ENCODE assay signal across 26 cellular contexts in genomic region chr7:2420216-2420933, GRCh38. TPM values are rescaled to one million over a fixed set of nuclear protein-coding genes. Genes with fewer than 3 reads are reported as not detected.
DNase-seq lines count a peak whose midpoint lies in the region; ATAC-seq lines count a peak whose summit lies in the region.
"Had no signal": no experiment of that assay in that cellular context is flagged by ENCODE, and none has a peak within 500 bp of the region (broad histone marks: within the 10 kb centered on the region; RNA-seq: fewer than 3 reads in every experiment).

No MANE protein-coding gene starts in this region.

- no peak for DNase-seq in activated CD4-positive, alpha-beta T cell treated with anti-CD3 and anti-CD28 coated beads for 36 hours
- no peak for DNase-seq in activated CD4-positive, alpha-beta T cell treated with anti-CD3 and anti-CD28 coated beads, Interleukin-2, amount 50 U/mL, for 48 hours
- DNase-seq in activated naive CD4-positive, alpha-beta T cell treated with anti-CD3 and anti-CD28 coated beads, Interleukin-2, amount 50 U/mL, for 72 hours (ENCODE audit: low spot score in 2 of 2) = no peak
- DNase-seq in activated naive CD4-positive, alpha-beta T cell treated with anti-CD3 and anti-CD28 coated beads, Interleukin-2, amount 10 ng/mL, durations not matched to agents 7 days and 5 days = no peak
- no peak for DNase-seq in immature natural killer cell
- DNase-seq in stimulated activated naive CD8-positive, alpha-beta T cell treated with anti-CD3 and anti-CD28 coated beads, Interleukin-15, amount 100 ng/mL, for 72 hours = no peak
- no peak for DNase-seq in HT-29 (ENCODE audit: low spot score)
- no peak for DNase-seq in NCI-H345 treated with DMSO at 0.1 percent for 48 hours (lab: John Stamatoyannopoulos, UW; ENCODE audit: unreplicated experiment)
- DNase-seq: 8988T; AML-193; C1 segment of cervical spinal cord; CD8-positive, alpha-beta T cell; DMS53; GDM1; GOT3; IMR-90; NCI-H1105; NCI-H146; NCI-H2029 treated with DMSO at 0.1 percent for 48 hours; NCI-H226; NCI-H524; NCI-H774; NK-92 treated with Interleukin-12 subunit alpha and Interleukin-12 subunit beta, amount 100 ng/mL, for 24 hours; SIG-M5 had no signal

- no peak overlapping the region for H3K27ac Mint-ChIP-seq in activated CD4-positive, alpha-beta T cell treated with anti-CD3 and anti-CD28 coated beads for 36 hours
- H3K27ac Mint-ChIP-seq in activated naive CD4-positive, alpha-beta T cell treated with anti-CD3 and anti-CD28 coated beads, Interleukin-2, amount 50 U/mL, for 72 hours = no peak overlapping the region
- no peak overlapping the region for H3K27ac Mint-ChIP-seq in activated naive CD4-positive, alpha-beta T cell treated with anti-CD3 and anti-CD28 coated beads, Interleukin-2, amount 10 ng/mL, durations not matched to agents 7 days and 5 days
- peak overlapping the region; percentile 40 to 96 (median 90) for H3K27ac Mint-ChIP-seq in immature natural killer cell
- no peak overlapping the region for H3K27ac Mint-ChIP-seq in stimulated activated naive CD8-positive, alpha-beta T cell treated with anti-CD3 and anti-CD28 coated beads, Interleukin-15, amount 100 ng/mL, for 72 hours
- H3K27ac Mint-ChIP-seq: CD8-positive, alpha-beta T cell had no signal

- CTCF ChIA-PET in activated CD4-positive, alpha-beta T cell treated with anti-CD3 and anti-CD28 coated beads for 36 hours (lab: Charles Lee) = interaction anchor here (0.6 to 1.4 kb wide), 2 partner anchors 11 to 432 kb away, joined by 3 to 4 read pairs; no protein-coding TSS in a partner anchor
- CTCF ChIA-PET in activated naive CD4-positive, alpha-beta T cell treated with anti-CD3 and anti-CD28 coated beads, Interleukin-2, amount 10 ng/mL, durations not matched to agents 7 days and 5 days (lab: Charles Lee) = interaction anchor here (1.8 kb wide), 1 partner anchor 11 kb away, joined by 6 read pairs; no protein-coding TSS in a partner anchor

- intact Hi-C loops in activated CD4-positive, alpha-beta T cell treated with anti-CD3 and anti-CD28 coated beads for 36 hours (cut with DNase I, micrococcal nuclease) = no loop called here

- H3K4me3 Mint-ChIP-seq in activated CD4-positive, alpha-beta T cell treated with anti-CD3 and anti-CD28 coated beads for 36 hours = no peak overlapping the region
- H3K4me3 Mint-ChIP-seq in activated naive CD4-positive, alpha-beta T cell treated with anti-CD3 and anti-CD28 coated beads, Interleukin-2, amount 10 ng/mL, durations not matched to agents 7 days and 5 days = no peak overlapping the region
- peak overlapping the region; percentile 15 to 63 (median 49) for H3K4me3 Mint-ChIP-seq in immature natural killer cell
- H3K4me3 Mint-ChIP-seq in stimulated activated naive CD8-positive, alpha-beta T cell treated with anti-CD3 and anti-CD28 coated beads, Interleukin-15, amount 100 ng/mL, for 72 hours = peak overlapping the region in 1 of 2 donors; percentile 26
- H3K4me3 Mint-ChIP-seq: CD8-positive, alpha-beta T cell had no signal

- peak; percentile 53 for ATAC-seq in activated CD4-positive, alpha-beta T cell treated with anti-CD3 and anti-CD28 coated beads for 36 hours
- peak; percentile 67 to 75 for ATAC-seq in activated naive CD4-positive, alpha-beta T cell treated with anti-CD3 and anti-CD28 coated beads, Interleukin-2, amount 50 U/mL, for 72 hours
- peak; percentile 70 for ATAC-seq in stimulated activated naive CD8-positive, alpha-beta T cell treated with anti-CD3 and anti-CD28 coated beads, Interleukin-15, amount 100 ng/mL, for 72 hours
- ATAC-seq: CD8-positive, alpha-beta T cell; HCT116 had no signal

- no peaks in the 10 kb centered on the region for H3K27me3 Mint-ChIP-seq in activated CD4-positive, alpha-beta T cell treated with anti-CD3 and anti-CD28 coated beads for 36 hours
- no peaks in the 10 kb centered on the region for H3K27me3 Mint-ChIP-seq in activated naive CD4-positive, alpha-beta T cell treated with anti-CD3 and anti-CD28 coated beads, Interleukin-2, amount 10 ng/mL, durations not matched to agents 7 days and 5 days
- H3K27me3 Mint-ChIP-seq in immature natural killer cell (ENCODE audit: low read depth in 3 of 3) = peaks cover 6 to 14% (median 7%) of the 10 kb centered on the region in 3 donors
- H3K27me3 Mint-ChIP-seq in stimulated activated naive CD8-positive, alpha-beta T cell treated with anti-CD3 and anti-CD28 coated beads, Interleukin-15, amount 100 ng/mL, for 72 hours = no peaks in the 10 kb centered on the region

- POLR2A ChIA-PET in activated CD4-positive, alpha-beta T cell treated with anti-CD3 and anti-CD28 coated beads for 36 hours (lab: Charles Lee) = interaction anchor here (0.7 kb wide), 1 partner anchor 14 kb away, joined by 4 read pairs; no protein-coding TSS in a partner anchor

- H3K36me3 Mint-ChIP-seq in activated CD4-positive, alpha-beta T cell treated with anti-CD3 and anti-CD28 coated beads for 36 hours (ENCODE audit: low read depth) = no peaks in the 10 kb centered on the region
- no peaks in the 10 kb centered on the region for H3K36me3 Mint-ChIP-seq in activated naive CD4-positive, alpha-beta T cell treated with anti-CD3 and anti-CD28 coated beads, Interleukin-2, amount 50 U/mL, for 72 hours
- H3K36me3 Mint-ChIP-seq in activated naive CD4-positive, alpha-beta T cell treated with anti-CD3 and anti-CD28 coated beads, Interleukin-2, amount 10 ng/mL, durations not matched to agents 7 days and 5 days = peaks cover 11% of the 10 kb centered on the region
- peaks cover 7 to 15% (median 13%) of the 10 kb centered on the region in 3 donors for H3K36me3 Mint-ChIP-seq in immature natural killer cell

- H3K9me3 Mint-ChIP-seq in activated CD4-positive, alpha-beta T cell treated with anti-CD3 and anti-CD28 coated beads for 36 hours (ENCODE audit: low read depth) = no peaks in the 10 kb centered on the region
- H3K9me3 Mint-ChIP-seq in activated naive CD4-positive, alpha-beta T cell treated with anti-CD3 and anti-CD28 coated beads, Interleukin-2, amount 50 U/mL, for 72 hours = no peaks in the 10 kb centered on the region
- H3K9me3 Mint-ChIP-seq in activated naive CD4-positive, alpha-beta T cell treated with anti-CD3 and anti-CD28 coated beads, Interleukin-2, amount 10 ng/mL, durations not matched to agents 7 days and 5 days = no peaks in the 10 kb centered on the region
- H3K9me3 Mint-ChIP-seq in immature natural killer cell = no peaks in the 10 kb centered on the region
- no peaks in the 10 kb centered on the region for H3K9me3 Mint-ChIP-seq in stimulated activated naive CD8-positive, alpha-beta T cell treated with anti-CD3 and anti-CD28 coated beads, Interleukin-15, amount 100 ng/mL, for 72 hours
- H3K9me3 Mint-ChIP-seq: CD8-positive, alpha-beta T cell had no signal

- H3K4me1 Mint-ChIP-seq in activated CD4-positive, alpha-beta T cell treated with anti-CD3 and anti-CD28 coated beads for 36 hours = peaks cover 25% of the 10 kb centered on the region
- peaks cover 38% of the 10 kb centered on the region for H3K4me1 Mint-ChIP-seq in activated naive CD4-positive, alpha-beta T cell treated with anti-CD3 and anti-CD28 coated beads, Interleukin-2, amount 10 ng/mL, durations not matched to agents 7 days and 5 days
- H3K4me1 Mint-ChIP-seq in immature natural killer cell = peaks cover 83 to 85% of the 10 kb centered on the region in 2 donors
- peaks cover 51% of the 10 kb centered on the region for H3K4me1 Mint-ChIP-seq in stimulated activated naive CD8-positive, alpha-beta T cell treated with anti-CD3 and anti-CD28 coated beads, Interleukin-15, amount 100 ng/mL, for 72 hours

RNA-seq across cellular contexts. Expression of gene CHST12, which starts 17.0 kb away (rescaled TPM):
- 1 to 10 TPM; 1.8 to 1.9 TPM for total RNA-seq in activated CD4-positive, alpha-beta T cell treated with anti-CD3 and anti-CD28 coated beads for 36 hours
- 1 to 10 TPM; 1.3 to 2.6 TPM for total RNA-seq in activated naive CD4-positive, alpha-beta T cell treated with anti-CD3 and anti-CD28 coated beads, Interleukin-2, amount 50 U/mL, for 72 hours
- polyA plus RNA-seq in immature natural killer cell = 100 to 1,000 TPM in 1 of 3 donors, 10 to 100 TPM in 2; 88.9 to 172 (median 93.4) TPM
- total RNA-seq in HT-29 (2014; rRNA removed; shearing (Covaris generic)) = 14.5 and 24.7 TPM in 2 replicates

RNA-seq across cellular contexts. Expression of gene GRIFIN, which starts 55.8 kb away (rescaled TPM):
- not detected for total RNA-seq in activated CD4-positive, alpha-beta T cell treated with anti-CD3 and anti-CD28 coated beads for 36 hours
- not detected for total RNA-seq in activated naive CD4-positive, alpha-beta T cell treated with anti-CD3 and anti-CD28 coated beads, Interleukin-2, amount 50 U/mL, for 72 hours
- polyA plus RNA-seq in immature natural killer cell = not detected
- total RNA-seq in HT-29 (2014; rRNA removed; shearing (Covaris generic)) = not detected in 2 replicates
- total RNA-seq: CD8-positive, alpha-beta T cell; IMR-90 had no signal
- polyA plus RNA-seq: AG04450, IMR-90 had no signal

Comparison
In these comparisons a context has a peak if more than half of its experiments do, and no peak if none do; other contexts are left out.
1. H3K27ac Mint-ChIP-seq: peak in immature natural killer cell (6 of 6); none in activated CD4-positive, alpha-beta T cell treated with anti-CD3 and anti-CD28 coated beads for 36 hours (single experiment), activated naive CD4-positive, alpha-beta T cell treated with anti-CD3 and anti-CD28 coated beads, Interleukin-2, amount 50 U/mL, for 72 hours (0 of 2), activated naive CD4-positive, alpha-beta T cell treated with anti-CD3 and anti-CD28 coated beads, Interleukin-2, amount 10 ng/mL, durations not matched to agents 7 days and 5 days (single experiment) and stimulated activated naive CD8-positive, alpha-beta T cell treated with anti-CD3 and anti-CD28 coated beads, Interleukin-15, amount 100 ng/mL, for 72 hours (0 of 2).
2. H3K4me3 Mint-ChIP-seq: peak in immature natural killer cell (5 of 5); none in activated CD4-positive, alpha-beta T cell treated with anti-CD3 and anti-CD28 coated beads for 36 hours (single experiment) and activated naive CD4-positive, alpha-beta T cell treated with anti-CD3 and anti-CD28 coated beads, Interleukin-2, amount 10 ng/mL, durations not matched to agents 7 days and 5 days (single experiment).
3. Peak in every context shown above with its lines, with median percentiles within 50 percentile points of each other: ATAC-seq.